Comparison of ENCODE assay signal across 8 cellular contexts in the genomic region with DNA sequence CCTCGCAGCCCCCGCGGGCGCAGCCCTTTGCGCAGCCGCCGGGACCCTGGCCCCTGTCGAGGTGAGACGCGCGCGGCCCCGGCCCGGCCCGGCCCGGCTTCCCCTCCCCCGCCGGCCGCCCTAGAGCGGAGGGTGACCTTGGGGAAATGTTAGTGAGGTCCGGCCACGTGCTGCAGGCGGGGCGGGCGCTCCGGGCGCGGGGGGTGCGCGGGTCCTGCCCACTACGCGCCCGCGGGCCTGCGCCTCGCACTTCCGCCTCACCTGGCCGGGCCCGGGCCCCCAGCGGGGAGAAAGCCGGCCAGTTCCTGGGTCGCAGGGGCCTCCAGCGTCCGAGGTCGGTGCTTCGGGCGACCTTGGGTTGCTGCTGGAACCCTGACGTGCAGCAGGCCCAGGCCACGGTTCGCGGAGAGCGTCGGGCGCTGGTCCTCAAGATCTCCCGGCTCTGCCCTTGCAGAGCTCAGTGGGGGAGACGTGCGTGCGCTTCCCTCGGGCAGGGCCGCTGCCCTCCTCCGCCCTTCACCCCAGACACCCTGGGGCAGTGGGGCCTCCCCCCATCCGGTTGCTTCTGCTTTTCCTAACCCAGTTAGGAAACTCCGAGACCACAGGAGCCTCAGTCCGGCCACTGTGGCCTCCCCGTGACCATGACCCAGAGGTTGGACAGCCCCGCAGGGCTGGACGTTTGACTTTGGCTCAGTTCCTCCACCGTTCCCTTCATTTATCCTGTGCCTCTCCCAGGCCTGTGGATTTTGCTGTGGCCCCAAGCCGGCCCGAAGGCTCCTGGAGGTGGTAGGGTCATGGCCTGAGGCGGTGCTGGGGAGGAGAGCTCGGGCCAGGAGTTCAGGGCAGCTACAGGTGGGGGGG. TPM values are rescaled to one million over a fixed set of nuclear protein-coding genes. Genes with fewer than 3 reads are reported as not detected.
DNase-seq lines count a peak whose midpoint lies in the region; ATAC-seq and TF ChIP-seq lines count a peak whose summit lies in the region.

No MANE protein-coding gene starts in this region.

- 8% methylated on average over 72 of the region's 72 CpGs for WGBS in HUES64
- 0 to 7% methylated on average over 3 of the region's 72 CpGs for WGBS in esophagus squamous epithelium, 2 donors

- no peak overlapping the region for H3K27ac ChIP-seq in HUES64 (ENCODE audit: low read depth, low read length)
- H3K27ac ChIP-seq in esophagus squamous epithelium, result peak overlapping the region; percentile 76 to 90 (median 84)

- H3K4me1 ChIP-seq in HUES64 (ENCODE audit: insufficient read depth, low read length), result peaks cover 14% of the 10 kb centered on the region
- peaks cover 24 to 74% (median 29%) of the 10 kb centered on the region in 3 donors for H3K4me1 ChIP-seq in esophagus squamous epithelium

- peak overlapping the region in 1 of 3 experiments; percentile 51 for H3K27ac Mint-ChIP-seq in nephron

- H3K9ac ChIP-seq in HUES64 (ENCODE audit: low read depth, low read length), result peak overlapping the region; percentile 81

- H3K36me3 Mint-ChIP-seq in nephron (ENCODE audit: low read depth), result no peaks in the 10 kb centered on the region

- H3K4me3 ChIP-seq in HUES64 (ENCODE audit: low read length), result peak overlapping the region; percentile 72
- peak overlapping the region; percentile 59 to 97 (median 76) for H3K4me3 ChIP-seq in esophagus squamous epithelium

- peaks cover 14% of the 10 kb centered on the region for H3K27me3 Mint-ChIP-seq in nephron (ENCODE audit: low read depth)

- DNase-seq in COLO668 (lab: John Stamatoyannopoulos, UW; ENCODE audit: unreplicated experiment) (peak; percentile 79), esophagus squamous epithelium (lab: John Stamatoyannopoulos, UW) (no peak), NCI-H128 (lab: John Stamatoyannopoulos, UW; ENCODE audit: unreplicated experiment) (no peak)
- peak; percentile 57 for DNase-seq in activated CD4-positive, CD25-positive, alpha-beta regulatory T cell treated with anti-CD3 and anti-CD28 coated beads, Interleukin-2, amount 50 U/mL, for 72 hours

- no peaks in the 10 kb centered on the region for H3K9me3 Mint-ChIP-seq in nephron

- H3K4me1 Mint-ChIP-seq in nephron, result no peaks in the 10 kb centered on the region

- H3K9me3 ChIP-seq in HUES64 (ENCODE audit: insufficient read depth, low read depth, low read length) (no peaks in the 10 kb centered on the region), esophagus squamous epithelium (no peaks in the 10 kb centered on the region)

- ATAC-seq in GM19438 (IDR thresholded peaks at IDR 0.05; ENCODE audit: low read depth, unreplicated experiment) (peak; percentile 30), HG03139 (IDR thresholded peaks at IDR 0.05; ENCODE audit: unreplicated experiment) (no peak)

- no peak for TF ChIP-seq POLR2A in esophagus squamous epithelium (IDR thresholded peaks at IDR 0.05)

- TF ChIP-seq CTCF in esophagus squamous epithelium (IDR thresholded peaks at IDR 0.05) (no peak), nephron (IDR thresholded peaks at IDR 0.05; ENCODE audit: unreplicated experiment in 3 of 3) (no peak)

- intact Hi-C loops in esophagus squamous epithelium (cut with DNase I), result no loop called here

- H3K27me3 ChIP-seq in HUES64 (ENCODE audit: insufficient read depth, low read length) (peaks cover 13% of the 10 kb centered on the region), esophagus squamous epithelium (no peaks in the 10 kb centered on the region)

- no peaks in the 10 kb centered on the region for H3K36me3 ChIP-seq in HUES64 (ENCODE audit: insufficient read depth, low read length)
- H3K36me3 ChIP-seq in esophagus squamous epithelium, result no peaks in the 10 kb centered on the region

- H3K4me3 Mint-ChIP-seq in nephron, result peak overlapping the region; percentile 72 to 76 (median 75)

RNA-seq across cellular contexts. Expression of a gene that starts 0.8 kb away (rescaled TPM):
- polyA plus RNA-seq in HUES64 (2013, experiment 1 of 2), result 27.1 TPM
- polyA plus RNA-seq in HUES64 (2013, experiment 2 of 2), result 22.4 TPM
- total RNA-seq in esophagus squamous epithelium, result 10 to 100 TPM; 17.3 to 35.6 (median 28.1) TPM

RNA-seq across cellular contexts. Expression of a gene that starts 6.3 kb away (rescaled TPM):
- 79.3 TPM for polyA plus RNA-seq in HUES64 (2013, experiment 1 of 2)
- polyA plus RNA-seq in HUES64 (2013, experiment 2 of 2), result 81.6 TPM
- 100 to 1,000 TPM in 1 of 4 donors, 10 to 100 TPM in 3; 69.6 to 105 (median 79.9) TPM for total RNA-seq in esophagus squamous epithelium

RNA-seq across cellular contexts. Expression of a gene that starts 6.7 kb away (rescaled TPM):
- 26.0 TPM for polyA plus RNA-seq in HUES64 (2013, experiment 1 of 2)
- polyA plus RNA-seq in HUES64 (2013, experiment 2 of 2), result 19.5 TPM
- total RNA-seq in esophagus squamous epithelium, result 10 to 100 TPM in 3 of 4 donors, 1 to 10 TPM in 1; 7.2 to 26.5 (median 15.8) TPM

RNA-seq across cellular contexts. Expression of a gene that starts 11.6 kb away (rescaled TPM):
- 9.5 TPM for polyA plus RNA-seq in HUES64 (2013, experiment 1 of 2)
- 11.2 TPM for polyA plus RNA-seq in HUES64 (2013, experiment 2 of 2)
- total RNA-seq in esophagus squamous epithelium, result 1 to 10 TPM in 1 of 4 donors, under 1 TPM in 3; under 0.01 to 1.8 (median 0.29) TPM

RNA-seq across cellular contexts. Expression of a gene that starts 25.5 kb away (rescaled TPM):
- 96.7 TPM for polyA plus RNA-seq in HUES64 (2013, experiment 1 of 2)
- 84.0 TPM for polyA plus RNA-seq in HUES64 (2013, experiment 2 of 2)
- 10 to 100 TPM; 28.4 to 70.2 (median 48.9) TPM for total RNA-seq in esophagus squamous epithelium

Comparison
In these comparisons a context has a peak if more than half of its experiments do, and no peak if none do; other contexts are left out.
1. DNase-seq: peak in COLO668 (single experiment) and activated CD4-positive, CD25-positive, alpha-beta regulatory T cell treated with anti-CD3 and anti-CD28 coated beads, Interleukin-2, amount 50 U/mL, for 72 hours (single experiment); none in esophagus squamous epithelium (single experiment) and NCI-H128 (single experiment).